ENCODE assay signal across 10 cellular contexts in genomic region chr11:12139144-12139881, GRCh38. TPM values are rescaled to one million over a fixed set of nuclear protein-coding genes. Genes with fewer than 3 reads are reported as not detected.
DNase-seq lines count a peak whose midpoint lies in the region; ATAC-seq, FAIRE-seq and TF ChIP-seq lines count a peak whose summit lies in the region.
"Had no signal": no experiment of that assay in that cellular context is flagged by ENCODE, and none has a peak within 500 bp of the region (broad histone marks: within the 10 kb centered on the region; RNA-seq: fewer than 3 reads in every experiment).

No MANE protein-coding gene starts in this region.

- H3K14ac ChIP-seq in neuronal stem cell (ENCODE audit: low read length): no peak overlapping the region

- H3K9ac ChIP-seq in fibroblast of lung (ENCODE audit: insufficient read depth, low read length) (peak overlapping the region; percentile 55), neuronal stem cell (ENCODE audit: low read depth, low read length, poor library complexity) (no peak overlapping the region)

- no peak overlapping the region for H2BK12ac ChIP-seq in neuronal stem cell (ENCODE audit: low read length)

- no peaks in the 10 kb centered on the region for H3K27me3 ChIP-seq in fibroblast of lung (ENCODE audit: control insufficient read depth, insufficient read depth, low read length)
- H3K27me3 ChIP-seq in neuronal stem cell (ENCODE audit: control insufficient read depth in 3 of 3, insufficient read depth in 3 of 3, low read depth in 1 of 3, low read length in 3 of 3): no peaks in the 10 kb centered on the region
- H3K27me3 ChIP-seq in small intestine (ENCODE audit: control insufficient read depth in 2 of 2, insufficient read depth in 2 of 2, low read length in 2 of 2): no peaks in the 10 kb centered on the region

- no peak for FAIRE-seq in small intestine (lab: Jason Lieb, UNC)
- FAIRE-seq: endometrium had no signal

- H2BK120ac ChIP-seq in neuronal stem cell (ENCODE audit: low read depth, low read length): no peak overlapping the region

- H3K27ac ChIP-seq in RWPE1 (peak overlapping the region; percentile 39), fibroblast of lung (ENCODE audit: insufficient read depth, low read length) (peak overlapping the region; percentile 98), neuronal stem cell (replicated peaks; ENCODE audit: low read length) (no peak overlapping the region), small intestine (ENCODE audit: low read depth in 1 of 2, low read length in 1 of 2) (peak overlapping the region in 1 of 2 donors; percentile 79)

- H3K18ac ChIP-seq in neuronal stem cell (ENCODE audit: low read length): no peak overlapping the region

- ATAC-seq in GM18498 (IDR thresholded peaks at IDR 0.05; ENCODE audit: unreplicated experiment): no peak

- H2BK5ac ChIP-seq in neuronal stem cell (ENCODE audit: low read length): no peak overlapping the region

- H3K4me3 ChIP-seq in fibroblast of lung (replicated peaks in 1 of 4; ENCODE audit: control extremely low read depth in 1 of 4, insufficient read depth in 1 of 4, low read depth in 3 of 4, low read length in 4 of 4) (no peak overlapping the region), neuronal stem cell (ENCODE audit: low read length in 2 of 2) (no peak overlapping the region), small intestine (ENCODE audit: low read depth in 1 of 2, low read length in 2 of 2) (no peak overlapping the region)

- H4K8ac ChIP-seq in neuronal stem cell (ENCODE audit: low read depth, low read length): no peak overlapping the region

- H3K4ac ChIP-seq in neuronal stem cell (ENCODE audit: low read length): no peak overlapping the region

- H3K36me3 Mint-ChIP-seq in type B pancreatic cell: no peaks in the 10 kb centered on the region

- no peak overlapping the region for H2AK5ac ChIP-seq in neuronal stem cell (ENCODE audit: low read depth, low read length)

- H3K9me3 Mint-ChIP-seq in type B pancreatic cell: no peaks in the 10 kb centered on the region

- POLR2A ChIA-PET in RWPE1 (lab: Yijun Ruan, JAX; ENCODE audit: low non-redundant PET): no interaction called here

- peaks cover 13% of the 10 kb centered on the region for H3K36me3 ChIP-seq in fibroblast of lung (ENCODE audit: control insufficient read depth, insufficient read depth, low read length)
- H3K36me3 ChIP-seq in neuronal stem cell (replicated peaks in 1 of 2; ENCODE audit: control insufficient read depth in 2 of 2, insufficient read depth in 2 of 2, low read length in 2 of 2): no peaks in the 10 kb centered on the region
- no peaks in the 10 kb centered on the region for H3K36me3 ChIP-seq in small intestine (ENCODE audit: control insufficient read depth in 2 of 2, insufficient read depth in 2 of 2, low read length in 2 of 2)

- CTCF ChIA-PET in RWPE1 (lab: Yijun Ruan, JAX): no interaction called here

- H3K9me3 ChIP-seq in fibroblast of lung (ENCODE audit: control insufficient read depth, insufficient read depth, low read depth, low read length) (no peaks in the 10 kb centered on the region), neuronal stem cell (replicated peaks in 1 of 2; ENCODE audit: control insufficient read depth in 2 of 2, insufficient read depth in 1 of 2, low read depth in 1 of 2, low read length in 2 of 2) (no peaks in the 10 kb centered on the region), small intestine (ENCODE audit: control insufficient read depth, low read depth) (no peaks in the 10 kb centered on the region)

- peaks cover 73% of the 10 kb centered on the region for H3K79me2 ChIP-seq in fibroblast of lung (ENCODE audit: control insufficient read depth, insufficient read depth, low read length)

- DNase-seq in A172 (ENCODE audit: low spot score): peak; percentile 91
- DNase-seq in RWPE1 (ENCODE audit: low spot score): no peak
- DNase-seq in fibroblast of lung (ENCODE audit: low read depth in 2 of 2): peak; percentile 88 to 96
- no peak for DNase-seq in neuronal stem cell (ENCODE audit: low spot score)
- DNase-seq in type B pancreatic cell (ENCODE audit: extremely low spot score, unreplicated experiment): no peak
- DNase-seq in small intestine: no peak
- DNase-seq in NCI-H1436 treated with DMSO at 0.1 percent for 48 hours (lab: John Stamatoyannopoulos, UW): no peak
- DNase-seq: NCI-H146 had no signal

- H3K79me1 ChIP-seq in neuronal stem cell (ENCODE audit: low read depth, low read length): no peaks in the 10 kb centered on the region

- no peak overlapping the region for H2AFZ ChIP-seq in fibroblast of lung (ENCODE audit: low read length)
- H2AFZ ChIP-seq in neuronal stem cell (ENCODE audit: low read length): no peak overlapping the region

- no peak for TF ChIP-seq CTCF in RWPE1 (conservative IDR thresholded peaks at IDR 0.05; ENCODE audit: low read depth)
- no peak for TF ChIP-seq CTCF in fibroblast of lung (conservative IDR thresholded peaks at IDR 0.05 in 1 of 2, IDR thresholded peaks at IDR 0.05 in 1 of 2; ENCODE audit: low read depth in 1 of 2, low read length in 2 of 2)
- TF ChIP-seq CTCF in type B pancreatic cell (conservative IDR thresholded peaks at IDR 0.05): no peak

- no peak overlapping the region for H4K91ac ChIP-seq in neuronal stem cell (ENCODE audit: low read depth, low read length, poor library complexity)

- WGBS in neuronal stem cell (ENCODE audit: extremely low coverage in 2 of 2, insufficient read length in 2 of 2, insufficient replicate concordance in 1 of 2), 2 donors: no CpG with 5 or more reads among the region's 12 CpGs
- 70 to 74% (median 72%) methylated on average over 12 of the region's 12 CpGs for WGBS in small intestine, 3 donors

- no peaks in the 10 kb centered on the region for H3K27me3 Mint-ChIP-seq in type B pancreatic cell

- peak overlapping the region; percentile 29 for H3K4me2 ChIP-seq in fibroblast of lung (ENCODE audit: extremely low read depth, insufficient read depth, low read length)
- H3K4me2 ChIP-seq in neuronal stem cell (ENCODE audit: insufficient read depth, low read length, poor library complexity, severe bottlenecking): no peak overlapping the region

- no peaks in the 10 kb centered on the region for H4K20me1 ChIP-seq in fibroblast of lung (ENCODE audit: control insufficient read depth, extremely low read depth, insufficient read depth, low read length)

- peaks cover 25% of the 10 kb centered on the region for H3K4me1 Mint-ChIP-seq in type B pancreatic cell (ENCODE audit: unreplicated experiment)

- no peak overlapping the region for H2BK15ac ChIP-seq in neuronal stem cell (ENCODE audit: low read length)

- H3K4me1 ChIP-seq in fibroblast of lung (ENCODE audit: control insufficient read depth, extremely low read depth, insufficient read depth, low read length) (peaks cover 59% of the 10 kb centered on the region), neuronal stem cell (ENCODE audit: control insufficient read depth in 2 of 2, insufficient read depth in 1 of 2, low read depth in 1 of 2, low read length in 2 of 2) (peaks cover 6 to 10% of the 10 kb centered on the region in 2 donors), small intestine (ENCODE audit: control insufficient read depth in 2 of 2, insufficient read depth in 1 of 2, low read depth in 1 of 2, low read length in 1 of 2) (peaks cover 10 to 22% of the 10 kb centered on the region in 2 donors)

- H3K23ac ChIP-seq in neuronal stem cell (ENCODE audit: low read depth, low read length, poor library complexity): peak overlapping the region; percentile 14

- H3K4me3 Mint-ChIP-seq in type B pancreatic cell: no peak overlapping the region

- no peak overlapping the region for H3K27ac Mint-ChIP-seq in type B pancreatic cell

RNA-seq across cellular contexts. Expression of gene MICAL2, which starts 28.9 kb away (rescaled TPM):
- 95.3 and 148 TPM in 2 replicates for total RNA-seq in A172 (2014; rRNA removed; shearing (Covaris generic))
- total RNA-seq in fibroblast of lung: 88.6 and 275 TPM in 2 replicates
- 78.5 and 120 TPM in 2 replicates for polyA plus RNA-seq in fibroblast of lung
- polyA plus RNA-seq in fibroblast of lung (2012): 125 and 167 TPM in 2 replicates
- 234 and 390 TPM in 2 replicates for polyA minus RNA-seq in fibroblast of lung (ENCODE audit: low replicate concordance)
- 0.36 TPM for polyA plus RNA-seq in neuronal stem cell (2013, experiment 1 of 2)
- polyA plus RNA-seq in neuronal stem cell (2013, experiment 2 of 2): 0.26 TPM
- total RNA-seq in type B pancreatic cell (ENCODE audit: low replicate concordance): 35.7 and 38.0 TPM in 2 replicates
- polyA plus RNA-seq in small intestine: 10 to 100 TPM; 15.9 to 29.1 (median 22.2) TPM

Comparison
In these comparisons a context has a peak if more than half of its experiments do, and no peak if none do; other contexts are left out.
1. DNase-seq: peak in A172 (single experiment) and fibroblast of lung (2 of 2); none in RWPE1 (single experiment), neuronal stem cell (single experiment), type B pancreatic cell (single experiment), small intestine (single experiment) and NCI-H1436 treated with DMSO at 0.1 percent for 48 hours (single experiment).